ENCODE assay signal across 11 cellular contexts in the genomic region with DNA sequence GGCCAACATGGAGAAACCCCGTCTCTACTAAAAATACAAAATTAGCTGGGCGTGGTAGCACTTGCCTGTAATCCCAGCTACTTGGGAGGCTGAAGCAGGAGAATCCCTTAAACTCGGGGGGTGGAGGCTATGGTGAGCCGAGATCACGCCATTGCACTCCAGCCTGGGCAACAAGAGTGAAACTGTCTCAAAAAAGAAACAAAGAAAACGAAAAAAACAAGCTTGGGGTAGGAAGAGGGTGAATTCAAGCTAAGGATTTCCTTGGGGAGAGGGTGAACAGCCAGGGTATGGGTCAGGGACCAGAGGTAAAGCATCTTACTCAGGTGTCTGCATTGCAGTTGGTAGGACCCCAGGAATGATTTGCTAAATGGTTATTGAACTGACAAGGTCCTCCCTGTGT. TPM values are rescaled to one million over a fixed set of nuclear protein-coding genes. Genes with fewer than 3 reads are reported as not detected.
"Had no signal": no experiment of that assay in that cellular context is flagged by ENCODE, and none has a peak within 500 bp of the region (broad histone marks: within the 10 kb centered on the region; RNA-seq: fewer than 3 reads in every experiment).

No MANE protein-coding gene starts in this region.

RNA-seq across cellular contexts. Expression of a gene that starts 21.5 kb away (rescaled TPM):
- total RNA-seq: PC-3, Right ventricle myocardium inferior, Right ventricle myocardium superior, RPMI7951, SJCRH30, SJSA1, SK-MEL-5 had no signal

RNA-seq across cellular contexts. Expression of a gene that starts 35.5 kb away (rescaled TPM):
- total RNA-seq: OCI-LY7, PC-3, PC-9, Peyer's patch, Right ventricle myocardium inferior, Right ventricle myocardium superior, RPMI7951, SJCRH30, SJSA1, SK-MEL-5 had no signal
- polyA plus RNA-seq: SK-N-SH had no signal
